21 cellular contexts compared by ENCODE assay signal in the genomic region with DNA sequence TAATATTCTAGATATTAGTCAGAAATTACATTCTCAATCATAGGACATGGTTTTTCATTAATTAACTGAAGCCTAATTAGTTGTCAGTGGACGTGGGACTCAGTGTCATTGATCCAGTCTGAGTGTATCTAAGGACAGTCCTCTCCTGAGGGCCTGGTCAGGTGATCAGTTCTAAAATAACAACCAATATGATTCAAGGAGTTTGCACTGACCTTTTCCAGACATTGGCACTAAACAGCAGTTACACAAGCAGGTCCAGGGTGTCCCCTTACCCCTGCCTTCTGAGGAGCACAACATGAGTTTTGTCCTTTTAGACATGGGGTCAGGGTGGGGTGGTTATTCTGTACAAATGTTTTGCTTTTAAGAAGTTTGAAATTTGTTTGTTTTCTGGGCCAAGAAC.
"Had no signal": no experiment of that assay in that cellular context is flagged by ENCODE, and none has a peak within 500 bp of the region (broad histone marks: within the 10 kb centered on the region; RNA-seq: fewer than 3 reads in every experiment).

No MANE protein-coding gene starts in this region.

- ATAC-seq: left lung; stimulated activated memory B cell treated with anti-CD40 and anti-IgM and Interleukin-4, amounts not matched to agents 10 μg/mL and 1 μg/mL and 100 μg/mL, for 72 hours; upper lobe of right lung had no signal

- FAIRE-seq: endometrium, islet of Langerhans had no signal

- DNase-seq: cortex of kidney; dorsolateral prefrontal cortex; effector memory CD4-positive, alpha-beta T cell; esophagus squamous epithelium; foreskin fibroblast; hippocampal formation; kidney glomerular epithelial cell; left lung; mesendoderm; naive B cell; stimulated activated CD4-positive, alpha-beta T cell treated with anti-CD3 and anti-CD28 coated beads, Interleukin-4, amount 100 ng/mL, for 1 hour; stimulated activated CD8-positive, alpha-beta memory T cell treated with anti-CD3 and anti-CD28 coated beads, Interleukin-4, amount 100 ng/mL, for 48 hours; upper lobe of right lung had no signal

- H3K36me3 Mint-ChIP-seq: naive B cell; stimulated activated memory B cell treated with anti-CD40 and anti-IgM and Interleukin-4, amounts not matched to agents 10 μg/mL and 1 μg/mL and 100 μg/mL, for 72 hours had no signal

- H3K27ac ChIP-seq: dorsolateral prefrontal cortex, esophagus squamous epithelium, left lung, neutrophil, tibial nerve, upper lobe of right lung, vagina had no signal

- H3K9me3 Mint-ChIP-seq: central memory CD8-positive, alpha-beta T cell; stimulated activated memory B cell treated with anti-CD40 and anti-IgM and Interleukin-4, amounts not matched to agents 10 μg/mL and 1 μg/mL and 100 μg/mL, for 72 hours had no signal

- H3K27ac Mint-ChIP-seq: naive B cell; stimulated activated memory B cell treated with anti-CD40 and anti-IgM and Interleukin-4, amounts not matched to agents 10 μg/mL and 1 μg/mL and 100 μg/mL, for 72 hours; stimulated activated naive CD8-positive, alpha-beta T cell treated with anti-CD3 and anti-CD28 coated beads, Interleukin-15, Interleukin-2, amounts not matched to agents 100 ng/mL and 50 ng/mL, for 24 hours had no signal

- H3K36me3 ChIP-seq: esophagus squamous epithelium, left lung, neutrophil, upper lobe of right lung, vagina had no signal

- H3K9me3 ChIP-seq: esophagus squamous epithelium, left lung, neutrophil, tibial nerve, upper lobe of right lung, vagina had no signal

- H3K4me3 ChIP-seq: dorsolateral prefrontal cortex, esophagus squamous epithelium, left lung, tibial nerve, upper lobe of right lung, vagina had no signal

- H3K27me3 ChIP-seq: dorsolateral prefrontal cortex, esophagus squamous epithelium, left lung, neutrophil, tibial nerve, upper lobe of right lung, vagina had no signal

- H3K4me1 ChIP-seq: esophagus squamous epithelium, left lung, tibial nerve, upper lobe of right lung, vagina had no signal
